Comparison of ENCODE assay signal across 8 cellular contexts in the genomic region with DNA sequence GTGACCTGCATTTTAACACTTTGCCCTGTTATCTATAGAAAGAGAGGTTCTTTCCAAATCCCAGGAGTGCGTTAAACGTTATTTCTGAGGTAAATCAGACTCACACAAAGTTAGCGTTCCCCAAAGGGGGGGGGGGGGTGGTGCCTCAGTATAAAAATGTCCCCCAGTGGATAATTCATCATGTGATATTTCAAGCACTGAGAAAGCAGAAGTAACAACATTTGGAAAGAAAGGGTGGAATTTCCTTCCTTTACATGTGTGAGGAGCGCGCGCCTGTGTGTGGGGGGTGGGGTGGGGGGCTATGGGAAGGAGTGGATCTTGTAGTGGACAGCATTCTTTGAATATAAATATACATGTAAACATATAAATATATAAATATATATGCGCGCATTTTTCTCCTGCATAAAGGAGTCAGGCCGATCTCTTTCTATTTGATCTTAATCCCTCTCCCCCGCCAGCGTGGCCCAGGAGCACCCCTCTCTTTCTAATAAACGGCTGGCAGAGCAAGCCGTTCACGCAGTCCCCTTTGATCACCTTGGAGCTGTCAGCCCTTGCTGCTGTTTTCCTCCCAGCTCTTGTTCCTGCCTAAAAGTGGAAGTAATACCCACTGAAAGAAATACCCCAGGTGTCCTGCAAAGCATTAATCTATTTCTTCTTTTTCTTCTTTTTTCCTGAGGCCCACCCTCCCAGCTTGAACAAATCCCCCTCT.
DNase-seq lines count a peak whose midpoint lies in the region; ATAC-seq and TF ChIP-seq lines count a peak whose summit lies in the region.

No MANE protein-coding gene starts in this region.

- H3K4me1 Mint-ChIP-seq in activated T-cell treated with anti-CD3 and anti-CD28 coated beads, Interleukin-2, amount 50 U/mL, for 72 hours (ENCODE audit: low read depth), result peaks cover 20% of the 10 kb centered on the region

- no peaks in the 10 kb centered on the region for H3K9me3 ChIP-seq in SJCRH30 (replicated peaks)

- H3K4me1 ChIP-seq in SJCRH30, result peaks cover 7% of the 10 kb centered on the region; the same call in 1 of the 2 replicates

- H3K4me3 ChIP-seq in SJCRH30 (peak overlapping the region; percentile 71), fibroblast of villous mesenchyme (ENCODE audit: low read depth, low read length) (peak overlapping the region; percentile 54)

- no peaks in the 10 kb centered on the region for H3K27me3 ChIP-seq in SJCRH30

- H3K27me3 Mint-ChIP-seq in activated T-cell treated with anti-CD3 and anti-CD28 coated beads, Interleukin-2, amount 50 U/mL, for 72 hours (ENCODE audit: low read depth), result peaks cover 51% of the 10 kb centered on the region

- peak overlapping the region; percentile 82 to 83 for H3K4me3 Mint-ChIP-seq in activated T-cell treated with anti-CD3 and anti-CD28 coated beads, Interleukin-2, amount 50 U/mL, for 72 hours

- H3K27ac ChIP-seq in SJCRH30, result peak overlapping the region; percentile 92

- peak; percentile 4 to 15 for ATAC-seq in activated T-cell treated with anti-CD3 and anti-CD28 coated beads, Interleukin-2, amount 50 U/mL, for 72 hours (replicated peaks in 1 of 2)
- ATAC-seq in HG03565 (IDR thresholded peaks at IDR 0.05; ENCODE audit: unreplicated experiment) (no peak), HG03108 (IDR thresholded peaks at IDR 0.05; ENCODE audit: unreplicated experiment) (no peak)

- H3K27ac Mint-ChIP-seq in activated T-cell treated with anti-CD3 and anti-CD28 coated beads, Interleukin-2, amount 50 U/mL, for 72 hours, result no peak overlapping the region

- peaks cover 0 to 2% of the 10 kb centered on the region in 2 donors for H3K9me3 Mint-ChIP-seq in activated T-cell treated with anti-CD3 and anti-CD28 coated beads, Interleukin-2, amount 50 U/mL, for 72 hours

- no peak for DNase-seq in activated T-cell treated with anti-CD3 and anti-CD28 coated beads, Interleukin-2, amount 50 U/mL, for 72 hours
- DNase-seq in activated T-cell treated with anti-CD3 and anti-CD28 coated beads for 4 hours (no peak), SJCRH30 (peak in 1 of 2 experiments; percentile 38), fibroblast of villous mesenchyme (ENCODE audit: low read depth) (no peak), pons (ENCODE audit: low spot score) (peak; percentile 12), NCI-H2171 treated with DMSO at 0.1 percent for 48 hours (lab: John Stamatoyannopoulos, UW) (no peak)

- no peaks in the 10 kb centered on the region for H3K36me3 Mint-ChIP-seq in activated T-cell treated with anti-CD3 and anti-CD28 coated beads, Interleukin-2, amount 50 U/mL, for 72 hours (ENCODE audit: insufficient read depth in 2 of 2)

- H3K36me3 ChIP-seq in SJCRH30, result no peaks in the 10 kb centered on the region

- no peak for TF ChIP-seq CTCF in fibroblast of villous mesenchyme (IDR thresholded peaks at IDR 0.05; ENCODE audit: insufficient read depth, low read depth, low read length)

Comparison
In these comparisons a context has a peak if more than half of its experiments do, and no peak if none do; other contexts are left out.
1. ATAC-seq: peak in activated T-cell treated with anti-CD3 and anti-CD28 coated beads, Interleukin-2, amount 50 U/mL, for 72 hours (2 of 2); none in HG03565 (single experiment) and HG03108 (single experiment).